12 cellular contexts compared by ENCODE assay signal in the genomic region with DNA sequence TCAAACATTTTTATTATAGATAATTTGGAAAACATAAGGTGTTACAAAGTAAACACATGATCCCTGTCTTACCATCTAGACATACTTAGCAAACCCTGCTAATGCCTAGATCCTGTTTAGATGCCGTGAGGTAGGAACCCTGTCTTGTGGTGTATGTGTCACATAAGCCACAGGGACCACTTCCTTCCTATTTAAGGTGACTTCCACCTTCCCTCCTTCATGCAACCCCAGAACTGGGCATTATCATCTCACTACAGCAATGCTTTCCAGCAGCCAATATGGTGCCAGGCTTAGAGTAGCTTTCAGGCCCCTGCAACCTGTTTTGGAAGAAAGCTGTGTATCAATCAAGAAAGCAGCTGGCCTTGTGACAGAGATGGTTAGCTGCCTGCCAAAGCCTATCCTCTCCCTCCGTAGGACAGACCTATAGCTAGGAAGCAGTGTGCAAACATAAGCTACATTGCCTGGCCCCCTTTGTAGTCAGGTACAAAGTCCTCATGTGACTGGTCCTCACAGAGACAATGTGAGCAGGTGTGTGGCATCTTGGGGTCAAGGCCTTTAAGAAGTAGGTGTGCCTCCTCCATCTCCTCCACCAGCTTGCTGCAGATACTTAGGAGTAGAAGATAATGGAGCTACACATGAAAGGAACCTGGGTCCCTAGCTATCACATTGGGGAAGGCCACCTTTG.
DNase-seq lines count a peak whose midpoint lies in the region; ATAC-seq and TF ChIP-seq lines count a peak whose summit lies in the region.
"Had no signal": no experiment of that assay in that cellular context is flagged by ENCODE, and none has a peak within 500 bp of the region (broad histone marks: within the 10 kb centered on the region; RNA-seq: fewer than 3 reads in every experiment).

No MANE protein-coding gene starts in this region.

- peaks cover 17% of the 10 kb centered on the region for H3K4me1 ChIP-seq in CD8-positive, alpha-beta T cell (ENCODE audit: insufficient read depth, low read length)
- no peaks in the 10 kb centered on the region for H3K4me1 ChIP-seq in aorta (ENCODE audit: control insufficient read depth in 1 of 2, insufficient read depth in 2 of 2, low read length in 2 of 2)

- WGBS in aorta, 2 donors: 82 to 83% methylated on average over 2 of the region's 2 CpGs

- no peak overlapping the region for H3K4me3 ChIP-seq in CD8-positive, alpha-beta T cell (ENCODE audit: low read depth, low read length)
- H3K4me3 ChIP-seq in aorta (ENCODE audit: low read length in 2 of 2): no peak overlapping the region
- H3K4me3 ChIP-seq: K562, spleen had no signal

- no peaks in the 10 kb centered on the region for H3K27me3 ChIP-seq in CD8-positive, alpha-beta T cell (ENCODE audit: insufficient read depth, low read length)
- H3K27me3 ChIP-seq in aorta (ENCODE audit: control insufficient read depth in 1 of 2, insufficient read depth in 2 of 2, low read length in 1 of 2): no peaks in the 10 kb centered on the region
- H3K27me3 ChIP-seq: spleen had no signal

- H3K27ac ChIP-seq in CD8-positive, alpha-beta T cell (ENCODE audit: low read depth, low read length): no peak overlapping the region
- H3K27ac ChIP-seq in angular gyrus (ENCODE audit: low read depth, low read length) (peak overlapping the region; percentile 32), aorta (ENCODE audit: low read depth in 1 of 2, low read length in 2 of 2) (no peak overlapping the region)
- H3K27ac ChIP-seq: spleen had no signal

- H3K9me3 ChIP-seq in CD8-positive, alpha-beta T cell (ENCODE audit: low read length): no peaks in the 10 kb centered on the region
- H3K9me3 ChIP-seq in aorta (ENCODE audit: control insufficient read depth, low read length): peaks cover 1% of the 10 kb centered on the region
- H3K9me3 ChIP-seq: spleen had no signal

- POLR2A ChIA-PET in CD8-positive, alpha-beta T cell (lab: Charles Lee): interaction anchor here (0.9 to 1.2 kb wide), 2 partner anchors 11 to 55 kb away, joined by 3 read pairs; no protein-coding TSS in a partner anchor

- peak in 4 of 7 experiments; percentile 17 to 52 (median 32) for DNase-seq in CD8-positive, alpha-beta T cell
- DNase-seq in MV-4-11 (lab: John Stamatoyannopoulos, UW) (peak; percentile 65), ACHN (no peak), NCI-H2029 (lab: John Stamatoyannopoulos, UW) (no peak), NCI-H1417 treated with DMSO at 0.1 percent for 48 hours (lab: John Stamatoyannopoulos, UW) (no peak), aorta (no peak)
- DNase-seq: SIG-M5, spleen had no signal

- peaks cover 19% of the 10 kb centered on the region for H3K4me1 Mint-ChIP-seq in CD8-positive, alpha-beta T cell (ENCODE audit: low read depth)

- intact Hi-C loops in CD8-positive, alpha-beta T cell (cut with DNase I, micrococcal nuclease): no loop called here
- intact Hi-C loops in aorta (cut with DNase I): no loop called here

- H3K27ac Mint-ChIP-seq in CD8-positive, alpha-beta T cell: no peak overlapping the region

- no peaks in the 10 kb centered on the region for H3K36me3 Mint-ChIP-seq in CD8-positive, alpha-beta T cell
- H3K36me3 Mint-ChIP-seq: brain had no signal

- CTCF ChIA-PET in CD8-positive, alpha-beta T cell (lab: Charles Lee): interaction anchor here (0.8 to 1.5 kb wide), 2 partner anchors 17 to 34 kb away, joined by 3 read pairs; no protein-coding TSS in a partner anchor

- TF ChIP-seq CTCF in CD8-positive, alpha-beta T cell (IDR thresholded peaks at IDR 0.05): no peak

- peaks cover 21% of the 10 kb centered on the region for H3K27me3 Mint-ChIP-seq in CD8-positive, alpha-beta T cell (ENCODE audit: low read depth)

- no peak overlapping the region for H3K4me3 Mint-ChIP-seq in CD8-positive, alpha-beta T cell
- H3K4me3 Mint-ChIP-seq: brain had no signal

- ATAC-seq in CD8-positive, alpha-beta T cell: peak; percentile 90
- peak; percentile 29 for ATAC-seq in GM18868 (IDR thresholded peaks at IDR 0.05; ENCODE audit: unreplicated experiment)
- ATAC-seq in aorta (ENCODE audit: low FRiP score): no peak
- ATAC-seq: K562 had no signal

- no peaks in the 10 kb centered on the region for H3K9me3 Mint-ChIP-seq in CD8-positive, alpha-beta T cell
- H3K9me3 Mint-ChIP-seq: brain had no signal

- no peaks in the 10 kb centered on the region for H3K36me3 ChIP-seq in CD8-positive, alpha-beta T cell (ENCODE audit: insufficient read depth, low read length)
- no peaks in the 10 kb centered on the region for H3K36me3 ChIP-seq in aorta (ENCODE audit: control insufficient read depth in 1 of 2, insufficient read depth in 2 of 2, low read length in 1 of 2)
- H3K36me3 ChIP-seq: spleen had no signal

- in situ Hi-C loops in ACHN (cut with HindIII; ENCODE audit: low pct_ligation_motif_present, low pct_unique_long_range_greater_than_20kb, low sequenced_read_pairs): no loop called here

Comparison
In these comparisons a context has a peak if more than half of its experiments do, and no peak if none do; other contexts are left out.
1. DNase-seq: peak in CD8-positive, alpha-beta T cell (4 of 7) and MV-4-11 (single experiment); none in ACHN (single experiment), NCI-H2029 (single experiment), NCI-H1417 treated with DMSO at 0.1 percent for 48 hours (single experiment) and aorta (0 of 2).